In the genomic region with DNA sequence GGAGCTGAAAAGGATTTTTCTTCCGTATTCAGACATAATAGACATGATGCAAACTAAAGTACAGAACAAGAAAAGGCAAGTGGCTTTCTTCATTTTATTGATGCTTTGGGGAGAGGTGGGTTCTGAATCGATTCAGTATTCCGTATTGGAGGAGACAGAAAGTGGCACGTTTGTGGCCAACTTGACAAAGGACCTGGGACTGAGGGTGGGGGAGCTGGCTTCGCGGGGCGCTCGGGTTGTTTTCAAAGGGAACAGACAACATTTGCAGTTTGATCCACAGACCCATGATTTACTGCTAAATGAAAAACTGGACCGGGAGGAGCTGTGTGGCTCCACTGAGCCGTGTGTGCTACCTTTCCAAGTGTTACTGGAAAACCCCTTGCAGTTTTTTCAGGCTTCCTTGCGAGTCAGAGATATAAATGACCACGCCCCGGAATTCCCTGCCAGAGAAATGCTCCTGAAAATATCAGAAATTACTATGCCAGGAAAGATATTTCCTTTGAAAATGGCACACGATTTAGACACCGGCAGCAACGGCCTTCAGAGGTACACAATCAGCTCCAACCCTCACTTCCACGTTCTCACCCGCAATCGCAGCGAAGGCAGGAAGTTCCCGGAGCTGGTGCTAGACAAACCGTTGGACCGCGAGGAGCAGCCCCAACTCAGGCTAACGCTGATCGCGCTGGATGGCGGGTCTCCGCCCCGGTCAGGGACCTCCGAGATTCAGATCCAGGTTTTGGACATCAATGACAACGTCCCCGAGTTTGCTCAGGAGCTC, we compare ENCODE assay signal across 20 cellular contexts. TPM values are rescaled to one million over a fixed set of nuclear protein-coding genes. Genes with fewer than 3 reads are reported as not detected.
A peak's percentile ranks its signal among the peaks of the same experiment; 100 is the strongest.
DNase-seq lines count a peak whose midpoint lies in the region; ATAC-seq and TF ChIP-seq lines count a peak whose summit lies in the region.
"Had no signal": no experiment of that assay in that cellular context is flagged by ENCODE, and none has a peak within 500 bp of the region (broad histone marks: within the 10 kb centered on the region; RNA-seq: fewer than 3 reads in every experiment).

No MANE protein-coding gene starts in this region.

- TSS peak; percentile 44 for BruUV-seq in A673 (replicated peaks; lab: Mats Ljungman, UMichigan)

- POLR2A ChIA-PET in A673 (lab: Charles Lee; ENCODE audit: low non-redundant PET) = no interaction called here
- POLR2A ChIA-PET in CD4-positive, alpha-beta memory T cell (lab: Charles Lee; ENCODE audit: partially characterized antibody) = no interaction called here

- H3K36me3 ChIP-seq in A673 (ENCODE audit: insufficient read depth, low read length, poor library complexity, severe bottlenecking) = no peaks in the 10 kb centered on the region
- no peaks in the 10 kb centered on the region for H3K36me3 ChIP-seq in CD4-positive, alpha-beta memory T cell (ENCODE audit: insufficient read depth, low read length)
- H3K36me3 ChIP-seq: BLaER1 treated with 17β-estradiol and CSF1 and Interleukin-3, amounts not matched to agents 10 nM and 100 nM; neutrophil; Peyer's patch had no signal

- H3K27me3 Mint-ChIP-seq in CD4-positive, alpha-beta memory T cell = peaks cover 19 to 25% of the 10 kb centered on the region in 2 donors
- no peaks in the 10 kb centered on the region for H3K27me3 Mint-ChIP-seq in progenitor cell of endocrine pancreas

- no peaks in the 10 kb centered on the region for H3K27me3 ChIP-seq in A673 (replicated peaks; ENCODE audit: insufficient read depth, low read depth, low read length, poor library complexity)
- no peaks in the 10 kb centered on the region for H3K27me3 ChIP-seq in CD4-positive, alpha-beta memory T cell (ENCODE audit: insufficient read depth, low read length)
- H3K27me3 ChIP-seq: BLaER1 treated with 17β-estradiol and CSF1 and Interleukin-3, amounts not matched to agents 10 nM and 100 nM; Peyer's patch had no signal

- no peak overlapping the region for H3K27ac ChIP-seq in A673 (ENCODE audit: low read depth, low read length, poor library complexity, severe bottlenecking)
- no peak overlapping the region for H3K27ac ChIP-seq in CD4-positive, alpha-beta memory T cell (ENCODE audit: low read depth, low read length)
- H3K27ac ChIP-seq: BLaER1 treated with 17β-estradiol and CSF1 and Interleukin-3, amounts not matched to agents 10 nM and 100 nM; neutrophil; Peyer's patch had no signal

- H3K4me3 ChIP-seq in A673 (ENCODE audit: low read depth, low read length, poor library complexity, severe bottlenecking) (peak overlapping the region; percentile 42), WI38 (ENCODE audit: low read depth, low read length) (peak overlapping the region; percentile 34)
- H3K4me3 ChIP-seq in CD4-positive, alpha-beta memory T cell (ENCODE audit: low read length in 2 of 2) = no peak overlapping the region
- H3K4me3 ChIP-seq: BLaER1 treated with 17β-estradiol and CSF1 and Interleukin-3, amounts not matched to agents 10 nM and 100 nM; Peyer's patch had no signal

- intact Hi-C loops in A673 (cut with micrococcal nuclease; ENCODE audit: unreplicated experiment) = no loop called here
- intact Hi-C loops in CD4-positive, alpha-beta memory T cell (cut with micrococcal nuclease) = no loop called here

- CTCF ChIA-PET in A673 (lab: Charles Lee) = interaction anchor here (0.6 to 1.1 kb wide), 5 partner anchors 10 to 58 kb away, joined by 3 to 4 read pairs (median 3); partner anchors contain the start of genes PCDHB12, PCDHB16 and PCDHB2
- CTCF ChIA-PET in CD4-positive, alpha-beta memory T cell (lab: Charles Lee; ENCODE audit: partially characterized antibody) = no interaction called here

- no peaks in the 10 kb centered on the region for H3K9me3 ChIP-seq in A673 (ENCODE audit: low read depth, low read length, poor library complexity, severe bottlenecking)
- H3K9me3 ChIP-seq in CD4-positive, alpha-beta memory T cell (ENCODE audit: control insufficient read depth in 1 of 2, low read length in 2 of 2) = no peaks in the 10 kb centered on the region
- H3K9me3 ChIP-seq: neutrophil had no signal

- TF ChIP-seq CTCF in A673 (conservative IDR thresholded peaks at IDR 0.05; ENCODE audit: low read depth, low read length) (no peak), WI38 (IDR thresholded peaks at IDR 0.05; ENCODE audit: low read depth, low read length) (no peak), progenitor cell of endocrine pancreas (IDR thresholded peaks at IDR 0.05; ENCODE audit: unreplicated experiment) (no peak)

- peaks cover 0 to 8% of the 10 kb centered on the region in 2 donors for H3K36me3 Mint-ChIP-seq in CD4-positive, alpha-beta memory T cell
- peaks cover 48% of the 10 kb centered on the region for H3K36me3 Mint-ChIP-seq in progenitor cell of endocrine pancreas (ENCODE audit: insufficient read depth)

- H3K4me1 Mint-ChIP-seq in CD4-positive, alpha-beta memory T cell = peaks cover 0 to 6% (median 4%) of the 10 kb centered on the region in 4 donors
- H3K4me1 Mint-ChIP-seq in progenitor cell of endocrine pancreas (ENCODE audit: low read depth) = no peaks in the 10 kb centered on the region
- H3K4me1 Mint-ChIP-seq: activated naive CD4-positive, alpha-beta T cell treated with anti-CD3 and anti-CD28 coated beads, Interleukin-2, amount 10 ng/mL, durations not matched to agents 7 days and 5 days; mesothelial cell of epicardium had no signal

- no peak overlapping the region for H3K27ac Mint-ChIP-seq in CD4-positive, alpha-beta memory T cell
- H3K27ac Mint-ChIP-seq in progenitor cell of endocrine pancreas = peak overlapping the region; percentile 5
- H3K27ac Mint-ChIP-seq: activated CD4-positive, alpha-beta memory T cell treated with anti-CD3 and anti-CD28 coated beads for 36 hours; activated naive CD4-positive, alpha-beta T cell treated with anti-CD3 and anti-CD28 coated beads, Interleukin-2, amount 10 ng/mL, durations not matched to agents 7 days and 5 days; mesothelial cell of epicardium had no signal

- no peak for ATAC-seq in GM21528 (IDR thresholded peaks at IDR 0.05; ENCODE audit: low FRiP score, unreplicated experiment)
- ATAC-seq: stimulated activated naive CD8-positive, alpha-beta T cell treated with anti-CD3 and anti-CD28 coated beads, Interleukin-15, Interleukin-2, amounts not matched to agents 100 U/mL and 50 U/mL, for 24 hours had no signal

- no peaks in the 10 kb centered on the region for H3K4me1 ChIP-seq in A673 (ENCODE audit: insufficient read depth, low read length, poor library complexity, severe bottlenecking)
- H3K4me1 ChIP-seq in CD4-positive, alpha-beta memory T cell (ENCODE audit: insufficient read depth, low read length) = no peaks in the 10 kb centered on the region
- H3K4me1 ChIP-seq: BLaER1 treated with 17β-estradiol and CSF1 and Interleukin-3, amounts not matched to agents 10 nM and 100 nM; Peyer's patch had no signal

- peaks cover 0 to 41% (median 28%) of the 10 kb centered on the region in 8 donors for H3K9me3 Mint-ChIP-seq in CD4-positive, alpha-beta memory T cell
- peaks cover 42% of the 10 kb centered on the region for H3K9me3 Mint-ChIP-seq in progenitor cell of endocrine pancreas (ENCODE audit: low read depth)

- peak overlapping the region in 5 of 8 donors; percentile 26 to 75 (median 72) for H3K4me3 Mint-ChIP-seq in CD4-positive, alpha-beta memory T cell
- H3K4me3 Mint-ChIP-seq in progenitor cell of endocrine pancreas (ENCODE audit: low read depth) = no peak overlapping the region
- H3K4me3 Mint-ChIP-seq: activated CD4-positive, alpha-beta memory T cell treated with anti-CD3 and anti-CD28 coated beads for 36 hours; activated naive CD4-positive, alpha-beta T cell treated with anti-CD3 and anti-CD28 coated beads, Interleukin-2, amount 10 ng/mL, durations not matched to agents 7 days and 5 days; mesothelial cell of epicardium had no signal

- DNase-seq in A673 (ENCODE audit: low spot score) (peak; percentile 30), progenitor cell of endocrine pancreas (ENCODE audit: low spot score, unreplicated experiment) (no peak), SHP77 (lab: John Stamatoyannopoulos, UW) (no peak), SW 1271 (lab: John Stamatoyannopoulos, UW) (no peak)
- DNase-seq in CD4-positive, alpha-beta memory T cell = no peak
- DNase-seq: activated CD4-positive, alpha-beta memory T cell treated with anti-CD3 and anti-CD28 coated beads for 36 hours; activated naive CD4-positive, alpha-beta T cell treated with anti-CD3 and anti-CD28 coated beads, Interleukin-2, amount 10 ng/mL, durations not matched to agents 7 days and 5 days; activated T-cell treated with anti-CD3 and anti-CD28 coated beads, Interleukin-2, amount 50 U/mL, for 1 hour; DMS 273 treated with DMSO at 0.1 percent for 48 hours; NCI-H1436 treated with DMSO at 0.1 percent for 48 hours; NCI-H2171 treated with DMSO at 0.1 percent for 48 hours; Peyer's patch; stimulated activated naive CD8-positive, alpha-beta T cell treated with anti-CD3 and anti-CD28 coated beads, Interleukin-15, Interleukin-2, amounts not matched to agents 100 U/mL and 50 U/mL, for 24 hours had no signal

RNA-seq across cellular contexts. Expression of gene PCDHB6, which starts 0.5 kb away (rescaled TPM):
- 7.3 and 9.1 TPM in 2 replicates for total RNA-seq in A673 (2021)
- not detected for total RNA-seq in CD4-positive, alpha-beta memory T cell
- not detected for polyA plus RNA-seq in CD4-positive, alpha-beta memory T cell
- 2.4 and 2.7 TPM in 2 replicates for total RNA-seq in progenitor cell of endocrine pancreas
- total RNA-seq: activated CD4-positive, alpha-beta memory T cell treated with anti-CD3 and anti-CD28 coated beads for 36 hours had no signal

RNA-seq across cellular contexts. Expression of gene PCDHB5, which starts 15.4 kb away (rescaled TPM):
- total RNA-seq in A673 (2021) (21.0 and 23.6 TPM in 2 replicates), progenitor cell of endocrine pancreas (29.4 and 32.4 TPM in 2 replicates)
- under 1 TPM in 1 of 2 experiments, not detected in 1; 0.17 TPM for total RNA-seq in CD4-positive, alpha-beta memory T cell
- polyA plus RNA-seq in CD4-positive, alpha-beta memory T cell = not detected
- total RNA-seq: activated CD4-positive, alpha-beta memory T cell treated with anti-CD3 and anti-CD28 coated beads for 36 hours had no signal

RNA-seq across cellular contexts. Expression of gene PCDHB7, which starts 22.0 kb away (rescaled TPM):
- total RNA-seq in A673 (2021) = 2.0 and 2.3 TPM in 2 replicates
- total RNA-seq in CD4-positive, alpha-beta memory T cell = not detected
- polyA plus RNA-seq in CD4-positive, alpha-beta memory T cell = not detected
- 0.93 and 1.1 TPM in 2 replicates for total RNA-seq in progenitor cell of endocrine pancreas
- total RNA-seq: activated CD4-positive, alpha-beta memory T cell treated with anti-CD3 and anti-CD28 coated beads for 36 hours had no signal
- polyA plus RNA-seq: keratinocyte had no signal

RNA-seq across cellular contexts. Expression of gene PCDHB8, which starts 27.2 kb away (rescaled TPM):
- total RNA-seq in A673 (2021) = 7.7 and 8.5 TPM in 2 replicates
- not detected for total RNA-seq in CD4-positive, alpha-beta memory T cell
- not detected for polyA plus RNA-seq in CD4-positive, alpha-beta memory T cell
- total RNA-seq in progenitor cell of endocrine pancreas = 2.0 and 2.8 TPM in 2 replicates
- total RNA-seq: activated CD4-positive, alpha-beta memory T cell treated with anti-CD3 and anti-CD28 coated beads for 36 hours; HT1080; Peyer's patch had no signal
- polyA plus RNA-seq: keratinocyte had no signal

RNA-seq across cellular contexts. Expression of gene PCDHB4, which starts 28.8 kb away (rescaled TPM):
- total RNA-seq in A673 (2021) (2.4 and 2.7 TPM in 2 replicates), progenitor cell of endocrine pancreas (4.4 and 4.6 TPM in 2 replicates)
- not detected for total RNA-seq in CD4-positive, alpha-beta memory T cell
- polyA plus RNA-seq in CD4-positive, alpha-beta memory T cell = not detected
- total RNA-seq: activated CD4-positive, alpha-beta memory T cell treated with anti-CD3 and anti-CD28 coated beads for 36 hours; HT1080 had no signal

Comparison
In these comparisons a context has a peak if more than half of its experiments do, and no peak if none do; other contexts are left out.
1. H3K4me3 ChIP-seq: peak in A673 (single experiment) and WI38 (single experiment); none in CD4-positive, alpha-beta memory T cell (0 of 2).
2. RNA of gene PCDHB5, which starts 15.4 kb away (total RNA-seq): 29.4 to 32.4 TPM in progenitor cell of endocrine pancreas and 21.0 to 23.6 TPM in A673; 0.17 TPM in CD4-positive, alpha-beta memory T cell; every median in the first group is over 10 times any median in the second.